23 cellular contexts compared by ENCODE assay signal in the genomic region with DNA sequence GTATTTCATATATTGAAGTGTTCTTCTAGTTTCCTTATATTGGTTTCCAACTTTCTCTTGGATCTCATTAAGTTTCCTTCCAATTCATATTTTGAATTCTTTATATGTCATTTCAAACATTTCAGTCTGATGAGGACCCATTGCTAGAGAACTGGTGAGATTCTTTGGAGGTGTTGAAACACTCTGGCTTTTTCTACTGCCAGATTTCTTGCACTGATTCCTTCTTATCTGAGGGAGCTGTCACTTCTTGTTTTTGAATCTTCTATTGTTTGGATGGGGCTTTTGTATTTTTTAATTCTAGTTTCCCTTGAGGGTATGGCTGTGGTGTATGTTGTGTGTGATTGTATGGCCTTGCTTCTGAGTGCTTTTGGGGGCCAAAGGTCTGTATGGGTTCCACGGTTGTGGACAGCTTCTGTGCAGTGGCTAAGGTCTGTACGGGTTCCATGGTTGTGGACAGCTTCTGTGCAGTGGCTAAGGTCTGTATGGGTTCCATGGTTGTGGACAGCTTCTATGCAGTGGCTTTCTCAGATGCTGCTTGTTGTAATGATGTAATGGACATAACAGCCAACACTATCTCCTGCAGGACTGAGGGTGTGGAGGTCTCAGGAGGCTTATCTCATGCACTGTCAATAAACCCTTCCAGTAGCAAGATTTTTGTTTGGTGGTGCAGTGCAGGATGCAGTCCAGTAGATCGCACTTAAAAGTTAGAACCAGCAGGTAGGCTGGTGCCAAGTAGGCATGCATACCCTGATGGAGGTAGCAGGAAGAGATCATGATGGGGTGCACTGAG. TPM values are rescaled to one million over a fixed set of nuclear protein-coding genes. Genes with fewer than 3 reads are reported as not detected.
"Had no signal": no experiment of that assay in that cellular context is flagged by ENCODE, and none has a peak within 500 bp of the region (broad histone marks: within the 10 kb centered on the region; RNA-seq: fewer than 3 reads in every experiment).

No MANE protein-coding gene starts in this region.

- ATAC-seq: HepG2 had no signal

- H3K4me3 ChIP-seq: SJSA1, SK-N-MC had no signal

- DNase-seq: IMR-90, MV-4-11, NCI-H1048, NCI-H1105, NCI-H1417, NCI-H1436 treated with DMSO at 0.1 percent for 48 hours, NCI-H1694, NCI-H187 treated with DMSO at 0.1 percent for 48 hours, NCI-H2029 treated with DMSO at 0.1 percent for 48 hours, NCI-H2171 treated with DMSO at 0.1 percent for 48 hours, NCI-H524, NCI-H526 treated with DMSO at 0.1 percent for 48 hours, NCI-H748 treated with DMSO at 0.1 percent for 48 hours, Right ventricle myocardium superior, RPMI8226, SIG-M5 had no signal

RNA-seq across cellular contexts. Expression of a gene that starts 36.8 kb away (rescaled TPM):
- total RNA-seq: HepG2, HT-29, IMR-90, LHCN-M2, MCF 10A, NCI-H460, Right ventricle myocardium superior, SJSA1 had no signal
